10 cellular contexts compared by ENCODE assay signal in the genomic region with DNA sequence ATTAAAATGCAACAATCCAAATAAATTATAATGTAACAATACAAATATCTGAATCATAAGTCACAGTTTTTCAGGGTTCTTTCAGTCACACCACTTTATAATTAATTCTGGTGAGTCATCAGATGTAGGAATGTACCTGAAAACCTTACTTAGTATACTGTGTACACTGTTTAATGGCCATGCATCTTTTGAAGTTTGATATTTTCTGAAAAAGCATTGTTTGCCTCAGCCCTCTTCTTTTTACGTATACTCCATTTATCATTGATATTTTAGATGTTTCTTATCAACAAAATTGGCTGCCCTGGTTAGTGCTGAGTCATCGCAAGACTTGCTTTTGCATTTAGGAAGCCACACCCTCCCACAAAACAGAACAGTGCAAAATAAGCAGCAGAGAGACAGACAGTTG.
DNase-seq lines count a peak whose midpoint lies in the region; ATAC-seq and TF ChIP-seq lines count a peak whose summit lies in the region.
"Had no signal": no experiment of that assay in that cellular context is flagged by ENCODE, and none has a peak within 500 bp of the region (broad histone marks: within the 10 kb centered on the region; RNA-seq: fewer than 3 reads in every experiment).

No MANE protein-coding gene starts in this region.

- no peaks in the 10 kb centered on the region for H3K27me3 ChIP-seq in endodermal cell (ENCODE audit: control insufficient read depth, insufficient read depth, low read length, poor library complexity, severe bottlenecking)

- no peaks in the 10 kb centered on the region for H3K36me3 ChIP-seq in endodermal cell (ENCODE audit: control insufficient read depth, insufficient read depth, low read length)

- peak overlapping the region; percentile 56 for H3K27ac Mint-ChIP-seq in endodermal cell
- H3K27ac Mint-ChIP-seq: activated B cell treated with CpG ODN at 0.5 μM for 24 hours; stimulated activated naive CD8-positive, alpha-beta T cell treated with anti-CD3 and anti-CD28 coated beads, Interleukin-15, Interleukin-2, amounts not matched to agents 100 ng/mL and 50 ng/mL, for 24 hours had no signal

- H3K9me3 Mint-ChIP-seq in endodermal cell, result no peaks in the 10 kb centered on the region
- H3K9me3 Mint-ChIP-seq: activated B cell treated with CpG ODN at 0.5 μM for 24 hours; stimulated activated naive CD8-positive, alpha-beta T cell treated with anti-CD3 and anti-CD28 coated beads, Interleukin-15, Interleukin-2, amounts not matched to agents 100 ng/mL and 50 ng/mL, for 24 hours had no signal

- no peaks in the 10 kb centered on the region for H3K27me3 Mint-ChIP-seq in endodermal cell (ENCODE audit: insufficient read depth)
- H3K27me3 Mint-ChIP-seq: activated B cell treated with CpG ODN at 0.5 μM for 24 hours; stimulated activated naive CD8-positive, alpha-beta T cell treated with anti-CD3 and anti-CD28 coated beads, Interleukin-15, Interleukin-2, amounts not matched to agents 100 ng/mL and 50 ng/mL, for 24 hours had no signal

- no peak for TF ChIP-seq CTCF in AG10803 (conservative IDR thresholded peaks at IDR 0.05; ENCODE audit: low read length)
- no peak for TF ChIP-seq CTCF in endodermal cell (conservative IDR thresholded peaks at IDR 0.05)
- no peak for TF ChIP-seq CTCF in coronary artery (IDR thresholded peaks at IDR 0.05)

- DNase-seq in AG10803 (ENCODE audit: low read depth), result peak; percentile 51
- DNase-seq in HUDEP-2 (lab: John Stamatoyannopoulos, UW; ENCODE audit: unreplicated experiment in 76 of 76), result peak in 55 of 76 experiments; percentile 1 to 76 (median 33)
- DNase-seq in endodermal cell, result no peak
- DNase-seq in activated gamma-delta T cell treated with Interleukin-2 at 50 U/mL for 16 hours, result no peak
- DNase-seq in RPMI8226, result no peak
- no peak for DNase-seq in coronary artery (ENCODE audit: low spot score)
- DNase-seq in stimulated activated CD4-positive, alpha-beta T cell treated with anti-CD3 and anti-CD28 coated beads, Interleukin-4, amount 100 ng/mL, for 1 hour, result no peak
- DNase-seq: activated B cell treated with CpG ODN at 0.5 μM for 24 hours had no signal

- H3K27ac ChIP-seq in endodermal cell (ENCODE audit: low read depth, low read length), result no peak overlapping the region
- H3K27ac ChIP-seq in coronary artery, result no peak overlapping the region

- peaks cover 29% of the 10 kb centered on the region for H3K4me1 Mint-ChIP-seq in endodermal cell

- no peak overlapping the region for H3K4me3 Mint-ChIP-seq in endodermal cell
- H3K4me3 Mint-ChIP-seq: activated B cell treated with CpG ODN at 0.5 μM for 24 hours; stimulated activated naive CD8-positive, alpha-beta T cell treated with anti-CD3 and anti-CD28 coated beads, Interleukin-15, Interleukin-2, amounts not matched to agents 100 ng/mL and 50 ng/mL, for 24 hours had no signal

- H3K4me1 ChIP-seq in endodermal cell (ENCODE audit: control insufficient read depth, insufficient read depth, low read length), result peaks cover 13% of the 10 kb centered on the region

- peaks cover 3% of the 10 kb centered on the region for H3K36me3 Mint-ChIP-seq in endodermal cell (ENCODE audit: low read depth)

- ATAC-seq in GM19351 (IDR thresholded peaks at IDR 0.05; ENCODE audit: unreplicated experiment), result peak; percentile 86

- no peak overlapping the region for H3K4me3 ChIP-seq in AG10803 (ENCODE audit: low read length)
- H3K4me3 ChIP-seq in endodermal cell (ENCODE audit: low read length), result no peak overlapping the region
- H3K4me3 ChIP-seq in coronary artery, result no peak overlapping the region

- 91 to 100% methylated on average over 1 to 2 of the region's 2 CpGs for WGBS in endodermal cell (ENCODE audit: insufficient coverage in 1 of 2, insufficient read length in 1 of 2), 2 experiments

- no peaks in the 10 kb centered on the region for H3K9me3 ChIP-seq in endodermal cell (ENCODE audit: control insufficient read depth, low read length)

- no peak overlapping the region for H3K9ac ChIP-seq in endodermal cell (ENCODE audit: extremely low read depth, low read length, poor library complexity, severe bottlenecking)

Comparison
In these comparisons a context has a peak if more than half of its experiments do, and no peak if none do; other contexts are left out.
1. DNase-seq: peak in AG10803 (single experiment) and HUDEP-2 (55 of 76); none in endodermal cell (single experiment), activated gamma-delta T cell treated with Interleukin-2 at 50 U/mL for 16 hours (single experiment), RPMI8226 (single experiment), coronary artery (single experiment) and stimulated activated CD4-positive, alpha-beta T cell treated with anti-CD3 and anti-CD28 coated beads, Interleukin-4, amount 100 ng/mL, for 1 hour (single experiment).